Comparison of ENCODE assay signal across 25 cellular contexts in the genomic region with DNA sequence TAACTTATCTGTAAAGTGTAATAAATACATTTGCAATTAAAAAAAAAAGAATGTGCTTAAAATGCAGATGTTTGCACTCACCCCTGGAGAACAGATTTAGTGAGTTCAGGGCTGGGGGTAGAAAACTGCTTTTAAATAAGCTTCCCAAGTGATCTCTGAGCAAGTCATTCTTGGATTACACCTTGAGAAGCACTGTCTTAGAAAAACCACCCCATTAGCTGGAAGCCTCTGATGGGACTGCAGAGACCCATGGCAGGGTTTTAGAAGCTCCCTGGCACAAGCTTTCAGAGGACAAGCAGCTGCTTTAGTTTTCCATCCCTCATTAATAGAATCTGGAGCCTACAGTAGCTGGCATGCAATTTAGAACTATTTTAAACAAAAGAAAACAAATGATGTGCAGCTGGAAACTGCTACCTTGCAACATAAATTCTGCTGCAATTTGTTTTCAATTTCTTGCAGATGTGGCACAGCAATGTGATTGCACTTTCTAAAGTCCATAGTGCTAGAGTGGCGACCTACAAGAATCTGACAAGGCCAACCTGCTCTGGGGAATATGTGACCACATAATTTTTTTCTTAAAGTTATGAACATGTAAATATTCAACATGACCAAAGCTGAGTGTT.
DNase-seq lines count a peak whose midpoint lies in the region; FAIRE-seq and TF ChIP-seq lines count a peak whose summit lies in the region.
"Had no signal": no experiment of that assay in that cellular context is flagged by ENCODE, and none has a peak within 500 bp of the region (broad histone marks: within the 10 kb centered on the region; RNA-seq: fewer than 3 reads in every experiment).

No MANE protein-coding gene starts in this region.

- FAIRE-seq in kidney (lab: Jason Lieb, UNC) = no peak
- FAIRE-seq: A204.1, RCC 7860 had no signal

- H2AFZ ChIP-seq in neural progenitor cell (replicated peaks) = peak overlapping the region; percentile 9
- H2AFZ ChIP-seq: GM23248 had no signal

- H3K27ac Mint-ChIP-seq in neural progenitor cell (no peak overlapping the region), glutamatergic neuron (ENCODE audit: unreplicated experiment) (no peak overlapping the region)
- H3K27ac Mint-ChIP-seq: CD4-positive, alpha-beta T cell; IgD-negative memory B cell had no signal

- H3K4me3 Mint-ChIP-seq in neural progenitor cell (no peak overlapping the region), glutamatergic neuron (ENCODE audit: unreplicated experiment) (no peak overlapping the region)
- H3K4me3 Mint-ChIP-seq: CD4-positive, alpha-beta T cell; IgD-negative memory B cell had no signal

- no peak overlapping the region for H3K4me2 ChIP-seq in neural progenitor cell
- H3K4me2 ChIP-seq: BLaER1 had no signal

- no peak overlapping the region for H3K4me3 ChIP-seq in AG10803 (ENCODE audit: low read length)
- H3K4me3 ChIP-seq in neural progenitor cell = no peak overlapping the region
- no peak overlapping the region for H3K4me3 ChIP-seq in kidney (ENCODE audit: low read length in 2 of 2)
- H3K4me3 ChIP-seq: BLaER1, GM23248, SJSA1 had no signal

- H3K27me3 ChIP-seq in neural progenitor cell = no peaks in the 10 kb centered on the region
- H3K27me3 ChIP-seq: BLaER1, SJSA1 had no signal

- H3K36me3 ChIP-seq in neural progenitor cell (no peaks in the 10 kb centered on the region), kidney (ENCODE audit: control insufficient read depth in 1 of 2, insufficient read depth in 2 of 2, low read length in 2 of 2) (no peaks in the 10 kb centered on the region)
- H3K36me3 ChIP-seq: BLaER1, SJSA1 had no signal

- H3K27ac ChIP-seq in neural progenitor cell = no peak overlapping the region
- no peak overlapping the region for H3K27ac ChIP-seq in kidney (ENCODE audit: low read depth in 2 of 2, low read length in 2 of 2)
- H3K27ac ChIP-seq: BLaER1, GM23248, SJSA1 had no signal

- H3K27me3 Mint-ChIP-seq in neural progenitor cell (ENCODE audit: insufficient read depth, low read depth) (peaks cover 1% of the 10 kb centered on the region), glutamatergic neuron (ENCODE audit: unreplicated experiment) (no peaks in the 10 kb centered on the region)
- H3K27me3 Mint-ChIP-seq: CD4-positive, alpha-beta T cell had no signal

- intact Hi-C loops in kidney (cut with DNase I) = no loop called here

- H3K9me3 ChIP-seq in neural progenitor cell (ENCODE audit: low read depth) (no peaks in the 10 kb centered on the region), kidney (ENCODE audit: control insufficient read depth in 1 of 2, low read length in 2 of 2) (no peaks in the 10 kb centered on the region)
- H3K9me3 ChIP-seq: BLaER1, Caco-2, SJSA1 had no signal

- H3K4me1 ChIP-seq in neural progenitor cell (no peaks in the 10 kb centered on the region), kidney (ENCODE audit: control insufficient read depth in 1 of 2, insufficient read depth in 1 of 2, low read depth in 1 of 2, low read length in 2 of 2) (no peaks in the 10 kb centered on the region)
- H3K4me1 ChIP-seq: BLaER1, Caco-2, SJSA1 had no signal

- H3K36me3 Mint-ChIP-seq in neural progenitor cell = no peaks in the 10 kb centered on the region
- H3K36me3 Mint-ChIP-seq in glutamatergic neuron (ENCODE audit: unreplicated experiment) = no peaks in the 10 kb centered on the region
- H3K36me3 Mint-ChIP-seq: IgD-negative memory B cell had no signal

- TF ChIP-seq CTCF in AG10803 (conservative IDR thresholded peaks at IDR 0.05; ENCODE audit: low read length) (no peak), neural progenitor cell (IDR thresholded peaks at IDR 0.05) (no peak), kidney (IDR thresholded peaks at IDR 0.05; ENCODE audit: borderline replicate concordance, extremely low read depth, insufficient read depth) (no peak), glutamatergic neuron (IDR thresholded peaks at IDR 0.05; ENCODE audit: partially characterized antibody, unreplicated experiment) (no peak)

- H3K9ac ChIP-seq in neural progenitor cell (no peak overlapping the region), kidney (ENCODE audit: low read length in 2 of 2) (no peak overlapping the region)
- H3K9ac ChIP-seq: BLaER1, GM23248 had no signal

- no peaks in the 10 kb centered on the region for H3K4me1 Mint-ChIP-seq in neural progenitor cell
- H3K4me1 Mint-ChIP-seq in glutamatergic neuron (ENCODE audit: low read depth, unreplicated experiment) = peaks cover 13% of the 10 kb centered on the region

- no peaks in the 10 kb centered on the region for H3K9me3 Mint-ChIP-seq in neural progenitor cell
- peaks cover 3% of the 10 kb centered on the region for H3K9me3 Mint-ChIP-seq in glutamatergic neuron (ENCODE audit: unreplicated experiment)
- H3K9me3 Mint-ChIP-seq: CD4-positive, alpha-beta T cell; IgD-negative memory B cell had no signal

- peak; percentile 74 for DNase-seq in AG10803 (ENCODE audit: low read depth)
- peak; percentile 18 for DNase-seq in NCI-H69 (lab: John Stamatoyannopoulos, UW)
- peak; percentile 34 for DNase-seq in dedifferentiated amniotic fluid mesenchymal stem cell (ENCODE audit: extremely low spot score)
- DNase-seq in neural progenitor cell (ENCODE audit: low spot score) = no peak
- DNase-seq in Kasumi-1 (lab: John Stamatoyannopoulos, UW) = no peak
- DNase-seq in kidney = no peak
- DNase-seq in NCI-H1694 treated with DMSO at 0.1 percent for 48 hours (lab: John Stamatoyannopoulos, UW) = no peak
- no peak for DNase-seq in glutamatergic neuron
- DNase-seq: Caco-2; CD4-positive, alpha-beta T cell; DMS 273 treated with DMSO at 0.1 percent for 48 hours; DMS79 treated with DMSO at 0.1 percent for 48 hours; GM23248; HCEC 1CT; MV-4-11; NCI-H1105 treated with DMSO at 0.1 percent for 48 hours; NCI-H2081 treated with DMSO at 0.1 percent for 48 hours; NCI-H2227 treated with DMSO at 0.1 percent for 48 hours; NCI-H510A; NCI-H748 treated with DMSO at 0.1 percent for 48 hours had no signal

- H4K20me1 ChIP-seq in neural progenitor cell (ENCODE audit: low read depth) = no peaks in the 10 kb centered on the region
- H4K20me1 ChIP-seq: BLaER1 had no signal

- H3F3A ChIP-seq in neural progenitor cell (ENCODE audit: low read depth) = no peaks in the 10 kb centered on the region

- no peaks in the 10 kb centered on the region for H3K79me2 ChIP-seq in neural progenitor cell (ENCODE audit: low read depth)

Comparison
In these comparisons a context has a peak if more than half of its experiments do, and no peak if none do; other contexts are left out.
1. DNase-seq: peak in AG10803 (single experiment), NCI-H69 (single experiment) and dedifferentiated amniotic fluid mesenchymal stem cell (single experiment); none in neural progenitor cell (single experiment), Kasumi-1 (0 of 2), kidney (single experiment), NCI-H1694 treated with DMSO at 0.1 percent for 48 hours (single experiment) and glutamatergic neuron (single experiment).